ENCODE assay signal across 8 cellular contexts in genomic region chr14:99230271-99231141, GRCh38. TPM values are rescaled to one million over a fixed set of nuclear protein-coding genes. Genes with fewer than 3 reads are reported as not detected.
DNase-seq lines count a peak whose midpoint lies in the region; ATAC-seq and TF ChIP-seq lines count a peak whose summit lies in the region.

No MANE protein-coding gene starts in this region.

- H3K9me3 Mint-ChIP-seq in CD8-positive, alpha-beta memory T cell: peaks cover 0 to under 1% (median 0%) of the 10 kb centered on the region in 5 donors

- no peak for ATAC-seq in GM18907 (IDR thresholded peaks at IDR 0.05; ENCODE audit: unreplicated experiment)
- ATAC-seq in GM18517 (IDR thresholded peaks at IDR 0.05; ENCODE audit: unreplicated experiment): no peak

- peak overlapping the region; percentile 39 for H3K4me3 ChIP-seq in CD8-positive, alpha-beta memory T cell (ENCODE audit: low read length)
- H3K4me3 ChIP-seq in spleen: peak overlapping the region in 1 of 8 donors; percentile 33

- no peaks in the 10 kb centered on the region for H3K9me3 ChIP-seq in CD8-positive, alpha-beta memory T cell (ENCODE audit: low read length)
- H3K9me3 ChIP-seq in spleen: peaks cover 0 to 25% (median 14%) of the 10 kb centered on the region in 8 donors

- TF ChIP-seq POLR2A in spleen (IDR thresholded peaks at IDR 0.05): no peak

- peak overlapping the region; percentile 68 for H3K27ac ChIP-seq in CD8-positive, alpha-beta memory T cell (ENCODE audit: low read depth, low read length)
- peak overlapping the region; percentile 6 for H3K27ac ChIP-seq in caudate nucleus (ENCODE audit: low read depth, low read length)
- H3K27ac ChIP-seq in spleen: peak overlapping the region; percentile 13 to 86 (median 62)

- CTCF ChIA-PET in CD8-positive, alpha-beta memory T cell (lab: Charles Lee): interaction anchor here (0.6 to 25.1 kb wide), 21 partner anchors 9 to 1128 kb away, joined by 3 to 532 read pairs (median 5); partner anchors contain the start of gene BCL11B

- peaks cover 95 to 98% (median 95%) of the 10 kb centered on the region in 3 donors for H3K4me1 Mint-ChIP-seq in CD8-positive, alpha-beta memory T cell

- DNase-seq in CD8-positive, alpha-beta memory T cell: peak; percentile 82 to 95 (median 89)
- DNase-seq in activated CD4-positive, alpha-beta T cell treated with anti-CD3 and anti-CD28 coated beads for 24 hours (ENCODE audit: low read depth in 2 of 2): peak; percentile 61 to 69
- no peak for DNase-seq in caudate nucleus (lab: John Stamatoyannopoulos, UW)
- peak; percentile 84 for DNase-seq in spleen
- DNase-seq in SHP77 treated with DMSO at 0.1 percent for 48 hours (lab: John Stamatoyannopoulos, UW): no peak
- DNase-seq in NCI-H1048 (lab: John Stamatoyannopoulos, UW): no peak

- peaks cover 5 to 63% (median 23%) of the 10 kb centered on the region in 3 donors for H3K36me3 Mint-ChIP-seq in CD8-positive, alpha-beta memory T cell

- TF ChIP-seq CTCF in spleen (IDR thresholded peaks at IDR 0.05 in 8 of 11, conservative IDR thresholded peaks at IDR 0.05 in 3 of 11): no peak

- H3K4me3 Mint-ChIP-seq in CD8-positive, alpha-beta memory T cell: peak overlapping the region; percentile 76 to 94 (median 84)

- peaks cover 97% of the 10 kb centered on the region for H3K4me1 ChIP-seq in CD8-positive, alpha-beta memory T cell (ENCODE audit: insufficient read depth, low read length)
- peaks cover 0 to 100% (median 29%) of the 10 kb centered on the region in 6 donors for H3K4me1 ChIP-seq in spleen

- intact Hi-C loops in spleen (cut with DNase I; ENCODE audit: low total_unique reads): no loop called here

- WGBS in spleen, 5 donors: 39 to 52% (median 43%) methylated on average over 21 of the region's 21 CpGs

- no peaks in the 10 kb centered on the region for H3K27me3 ChIP-seq in CD8-positive, alpha-beta memory T cell (ENCODE audit: insufficient read depth, low read length, poor library complexity, severe bottlenecking)
- peaks cover 0 to 72% (median 15%) of the 10 kb centered on the region in 7 donors for H3K27me3 ChIP-seq in spleen (replicated peaks in 1 of 7)

- POLR2A ChIA-PET in CD8-positive, alpha-beta memory T cell (lab: Charles Lee): interaction anchor here (0.6 to 10.3 kb wide), 15 partner anchors 11 to 1091 kb away, joined by 3 to 169 read pairs (median 7); partner anchors contain the start of gene BCL11B

- peaks cover 24% of the 10 kb centered on the region for H3K36me3 ChIP-seq in CD8-positive, alpha-beta memory T cell (ENCODE audit: insufficient read depth, low read length)
- H3K36me3 ChIP-seq in spleen: no peaks in the 10 kb centered on the region

- H3K27ac Mint-ChIP-seq in CD8-positive, alpha-beta memory T cell: peak overlapping the region; percentile 97 to 100 (median 99)

- peaks cover 0 to 7% of the 10 kb centered on the region in 2 donors for H3K27me3 Mint-ChIP-seq in CD8-positive, alpha-beta memory T cell

RNA-seq across cellular contexts. Expression of gene BCL11B, which starts 41.5 kb away (rescaled TPM):
- 10 to 100 TPM; 42.0 to 42.5 TPM for total RNA-seq in CD8-positive, alpha-beta memory T cell
- 9.7 TPM for polyA plus RNA-seq in CD8-positive, alpha-beta memory T cell
- 10 to 100 TPM in 6 of 7 donors, 1 to 10 TPM in 1; 7.9 to 21.1 (median 13.1) TPM for total RNA-seq in spleen
- polyA plus RNA-seq in spleen: 1 to 10 TPM in 2 of 3 donors, under 1 TPM in 1; 0.74 to 1.5 (median 1.4) TPM

Comparison
In these comparisons a context has a peak if more than half of its experiments do, and no peak if none do; other contexts are left out.
1. DNase-seq: peak in CD8-positive, alpha-beta memory T cell (5 of 5), activated CD4-positive, alpha-beta T cell treated with anti-CD3 and anti-CD28 coated beads for 24 hours (2 of 2) and spleen (single experiment); none in caudate nucleus (0 of 61), SHP77 treated with DMSO at 0.1 percent for 48 hours (single experiment) and NCI-H1048 (single experiment).
2. H3K27ac ChIP-seq: peak in every context shown above with its lines; median percentile 68 in CD8-positive, alpha-beta memory T cell; 62 in spleen; 6 in caudate nucleus.